8 cellular contexts compared by ENCODE assay signal in the genomic region with DNA sequence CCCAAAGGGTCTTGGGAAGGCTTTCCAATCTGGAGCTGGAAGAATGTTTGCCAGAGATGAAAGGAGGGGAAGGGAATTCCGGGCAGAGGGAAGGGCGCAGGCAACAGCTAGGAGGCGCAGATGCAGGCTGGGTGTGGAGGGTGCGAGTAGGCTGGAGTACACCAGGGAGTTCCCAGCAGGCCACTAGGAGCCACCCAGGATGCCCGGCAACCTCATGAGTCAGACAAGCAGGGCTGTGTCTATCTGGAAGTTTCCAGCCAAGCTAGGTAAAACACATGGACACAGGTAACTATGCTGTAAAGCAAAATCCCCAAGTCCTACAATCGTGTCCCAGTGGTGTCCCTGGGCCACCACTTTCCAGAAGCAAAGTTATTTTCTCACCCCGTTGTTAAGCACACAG. TPM values are rescaled to one million over a fixed set of nuclear protein-coding genes. Genes with fewer than 3 reads are reported as not detected.
DNase-seq lines count a peak whose midpoint lies in the region; ATAC-seq lines count a peak whose summit lies in the region.

No MANE protein-coding gene starts in this region.

- ATAC-seq in HG03108 (IDR thresholded peaks at IDR 0.05; ENCODE audit: unreplicated experiment): no peak

- H3K9me3 ChIP-seq in mucosa of stomach (ENCODE audit: control insufficient read depth, low read length): no peaks in the 10 kb centered on the region

- no peaks in the 10 kb centered on the region for H3K27me3 ChIP-seq in mucosa of stomach (ENCODE audit: control insufficient read depth, insufficient read depth, low read length)

- DNase-seq in AG08395 (ENCODE audit: low spot score) (peak; percentile 74), HT1080 (ENCODE audit: low read depth) (peak; percentile 30), T47D (ENCODE audit: low read depth in 1 of 2, low spot score in 1 of 2) (peak; percentile 58 to 63), inferior parietal cortex (ENCODE audit: extremely low spot score) (no peak), anterior cingulate cortex (lab: John Stamatoyannopoulos, UW) (no peak), NOMO-1 treated with DMSO at 0.1 percent for 48 hours (lab: John Stamatoyannopoulos, UW; ENCODE audit: unreplicated experiment) (no peak)

- no peaks in the 10 kb centered on the region for H3K36me3 ChIP-seq in mucosa of stomach (ENCODE audit: control insufficient read depth, insufficient read depth, low read length)

- H3K9ac ChIP-seq in mucosa of stomach (ENCODE audit: low read length): peak overlapping the region; percentile 82

- in situ Hi-C loops in T47D (cut with HindIII; ENCODE audit: low pct_unique_long_range_greater_than_20kb, low sequenced_read_pairs): no loop called here

- peaks cover 69% of the 10 kb centered on the region for H3K4me1 ChIP-seq in mucosa of stomach (ENCODE audit: control insufficient read depth, insufficient read depth, low read length)

- H3K4me3 ChIP-seq in mucosa of stomach (ENCODE audit: low read length): peak overlapping the region; percentile 23

RNA-seq across cellular contexts. Expression of a gene that starts 1.0 kb away (rescaled TPM):
- 38.9 and 44.7 TPM in 2 replicates for total RNA-seq in HT1080 (2014; rRNA removed; shearing (Covaris generic))
- 24.9 and 33.6 TPM in 2 replicates for polyA plus RNA-seq in HT1080 (2015; cell fraction: cytosol; rRNA removed)
- 12.7 and 14.4 TPM in 2 replicates for polyA plus RNA-seq in HT1080 (2015; cell fraction: nucleus; rRNA removed)

RNA-seq across cellular contexts. Expression of a gene that starts 21.6 kb away (rescaled TPM):
- total RNA-seq in HT1080 (2014; rRNA removed; shearing (Covaris generic)): not detected in 2 replicates
- polyA plus RNA-seq in HT1080 (2015; cell fraction: cytosol; rRNA removed): not detected in 2 replicates
- 0.06 TPM in 1 of 2 replicates, not detected in the other for polyA plus RNA-seq in HT1080 (2015; cell fraction: nucleus; rRNA removed)

Comparison
In these comparisons a context has a peak if more than half of its experiments do, and no peak if none do; other contexts are left out.
1. DNase-seq: peak in AG08395 (single experiment), HT1080 (single experiment) and T47D (2 of 2); none in inferior parietal cortex (single experiment), anterior cingulate cortex (0 of 58) and NOMO-1 treated with DMSO at 0.1 percent for 48 hours (single experiment).